2 cellular contexts compared by ENCODE assay signal in genomic region chr17:80660527-80661198, GRCh38.
A peak's percentile ranks its signal among the peaks of the same experiment; 100 is the strongest.
TF ChIP-seq lines count a peak whose summit lies in the region.

No MANE protein-coding gene starts in this region.

TF ChIP-seq in HCT116, 20 proteins besides CTCF, POLR2A, EP300 and RAD21:
- TF ChIP-seq EGR1 (IDR thresholded peaks at IDR 0.05; ENCODE audit: low read depth) (no peak), POLR2AphosphoS5 (IDR thresholded peaks at IDR 0.05; ENCODE audit: low read depth, low read length) (no peak), YY1 (IDR thresholded peaks at IDR 0.05; ENCODE audit: extremely low read depth, insufficient replicate concordance, low read depth, low read length) (no peak), CEBPB (IDR thresholded peaks at IDR 0.05; ENCODE audit: low read depth) (no peak), SRF (IDR thresholded peaks at IDR 0.05; ENCODE audit: low read depth) (no peak), ZNF274 (IDR thresholded peaks at IDR 0.05; ENCODE audit: low read depth, low read length) (no peak)

TF ChIP-seq in K562, 482 proteins besides CTCF, POLR2A, EP300 and RAD21:
- TF ChIP-seq SMAD2 (IDR thresholded peaks at IDR 0.05; ENCODE audit: low read depth, low read length) (no peak), CBFA2T3 (IDR thresholded peaks at IDR 0.05) (peak; percentile 77), ESRRA (IDR thresholded peaks at IDR 0.05; ENCODE audit: borderline replicate concordance, low read depth) (peak; percentile 81), SMARCA5 (IDR thresholded peaks at IDR 0.05) (no peak), TCF3 (CRISPR knock-in tag; IDR thresholded peaks at IDR 0.05) (peak; percentile 41; the same call in 1 of the 2 replicates), CBFA2T2 (conservative IDR thresholded peaks at IDR 0.05) (peak; percentile 65), TAL1 (IDR thresholded peaks at IDR 0.05) (peak; percentile 43; the same call in 1 of the 2 replicates), ARID1B (IDR thresholded peaks at IDR 0.05) (peak; percentile 50), CTBP1 (IDR thresholded peaks at IDR 0.05; ENCODE audit: borderline replicate concordance) (no peak), NCOR1 (IDR thresholded peaks at IDR 0.05) (peak; percentile 41; the same call in 1 of the 2 replicates), ZNF778 (CRISPR knock-in tag; IDR thresholded peaks at IDR 0.05) (no peak), CXXC5 (CRISPR knock-in tag; IDR thresholded peaks at IDR 0.05) (peak; percentile 35; the same call in 1 of the 2 replicates), THRA (IDR thresholded peaks at IDR 0.05) (no peak)
